In the genomic region with DNA sequence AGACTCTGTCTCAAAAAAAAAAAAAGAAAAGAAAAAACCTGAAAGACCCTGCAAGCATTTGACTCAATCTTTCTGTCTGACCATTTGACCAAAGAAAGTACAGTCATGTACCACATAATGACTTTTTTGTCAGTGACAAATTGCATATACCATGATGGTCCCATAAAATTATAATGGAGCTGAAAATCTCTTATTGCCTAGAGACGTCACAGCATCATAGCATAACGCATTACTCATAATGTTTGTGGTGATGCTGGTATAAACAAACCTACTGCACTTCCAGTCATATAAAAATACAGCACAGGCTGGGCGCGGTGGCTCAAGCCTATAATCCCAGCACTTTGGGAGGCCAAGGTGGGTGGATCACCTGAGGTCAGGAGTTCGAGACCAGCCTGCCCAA, we compare ENCODE assay signal across 17 cellular contexts. TPM values are rescaled to one million over a fixed set of nuclear protein-coding genes. Genes with fewer than 3 reads are reported as not detected.
"Had no signal": no experiment of that assay in that cellular context is flagged by ENCODE, and none has a peak within 500 bp of the region (broad histone marks: within the 10 kb centered on the region; RNA-seq: fewer than 3 reads in every experiment).

No MANE protein-coding gene starts in this region.

- H3K36me3 Mint-ChIP-seq: naive B cell had no signal

- H3K27ac Mint-ChIP-seq: activated naive CD8-positive, alpha-beta T cell; stimulated activated naive CD8-positive, alpha-beta T cell treated with anti-CD3 and anti-CD28 coated beads, Interleukin-15, Interleukin-2, amounts not matched to agents 100 ng/mL and 50 ng/mL, for 24 hours; T-helper 2 cell treated with Interferon-gamma antibody and Interleukin-4, amounts not matched to agents 5 μg/mL and 100 μg/mL, for 36 hours had no signal

- H3K4me3 Mint-ChIP-seq: activated naive CD8-positive, alpha-beta T cell; activated T-cell treated with anti-CD3 and anti-CD28 coated beads, Interleukin-2, amount 50 U/mL, for 4 hours; naive B cell; stimulated activated naive CD8-positive, alpha-beta T cell treated with anti-CD3 and anti-CD28 coated beads, Interleukin-15, Interleukin-2, amounts not matched to agents 100 ng/mL and 50 ng/mL, for 24 hours; T-helper 2 cell treated with Interferon-gamma antibody and Interleukin-4, amounts not matched to agents 5 μg/mL and 100 μg/mL, for 36 hours had no signal

- H3K9me3 Mint-ChIP-seq: activated T-cell treated with anti-CD3 and anti-CD28 coated beads, Interleukin-2, amount 50 U/mL, for 4 hours; naive B cell; stimulated activated naive CD8-positive, alpha-beta T cell treated with anti-CD3 and anti-CD28 coated beads, Interleukin-15, Interleukin-2, amounts not matched to agents 100 ng/mL and 50 ng/mL, for 24 hours; T-helper 2 cell treated with Interferon-gamma antibody and Interleukin-4, amounts not matched to agents 5 μg/mL and 100 μg/mL, for 36 hours had no signal

- H3K4me1 Mint-ChIP-seq: naive B cell had no signal

- DNase-seq: activated CD4-positive, alpha-beta T cell treated with anti-CD3 and anti-CD28 coated beads, Interleukin-2, amount 50 U/mL, for 48 hours; activated effector memory CD4-positive, alpha-beta T cell treated with anti-CD3 and anti-CD28 coated beads, Interleukin-2, amount 50 U/mL, for 16 hours; activated T-cell treated with anti-CD3 and anti-CD28 coated beads, Interleukin-2, amount 50 U/mL, for 4 hours; anterior cingulate cortex; colonic mucosa; effector CD8-positive, alpha-beta T cell; hypothalamus; midbrain; naive B cell; retina; stimulated activated CD4-positive, alpha-beta T cell treated with anti-CD3 and anti-CD28 coated beads, Interleukin-15, amount 100 ng/mL, for 24 hours; stimulated activated CD4-positive, alpha-beta T cell treated with anti-CD3 and anti-CD28 coated beads, Interleukin-4, amount 100 ng/mL, for 24 hours had no signal

- H3K27me3 Mint-ChIP-seq: activated naive CD8-positive, alpha-beta T cell; naive B cell; stimulated activated naive CD8-positive, alpha-beta T cell treated with anti-CD3 and anti-CD28 coated beads, Interleukin-15, Interleukin-2, amounts not matched to agents 100 ng/mL and 50 ng/mL, for 24 hours had no signal

RNA-seq across cellular contexts. Expression of a gene that starts 10.5 kb away (rescaled TPM):
- total RNA-seq: activated T-cell treated with anti-CD3 and anti-CD28 coated beads, Interleukin-2, amount 50 U/mL, for 4 hours; cardiac muscle cell; glomerular endothelial cell had no signal
- polyA plus RNA-seq: cardiac muscle cell had no signal

RNA-seq across cellular contexts. Expression of a gene that starts 43.0 kb away (rescaled TPM):
- total RNA-seq: activated T-cell treated with anti-CD3 and anti-CD28 coated beads, Interleukin-2, amount 50 U/mL, for 4 hours; cardiac muscle cell; glomerular endothelial cell had no signal
